Comparison of ENCODE assay signal across 20 cellular contexts in genomic region chr13:20407759-20408158, GRCh38.
"Had no signal": no experiment of that assay in that cellular context is flagged by ENCODE, and none has a peak within 500 bp of the region (broad histone marks: within the 10 kb centered on the region; RNA-seq: fewer than 3 reads in every experiment).

No MANE protein-coding gene starts in this region.

- H3K27ac ChIP-seq: foreskin keratinocyte, thoracic aorta, upper lobe of right lung had no signal

- H3K27me3 Mint-ChIP-seq: activated naive CD8-positive, alpha-beta T cell treated with anti-CD3 and anti-CD28 coated beads, Interleukin-2, amount 50 U/mL, for 24 hours; memory B cell had no signal

- DNase-seq: activated CD4-positive, alpha-beta T cell treated with anti-CD3 and anti-CD28 coated beads for 1 hour; activated gamma-delta T cell; activated naive CD4-positive, alpha-beta T cell treated with anti-CD3 and anti-CD28 coated beads, Interleukin-2, amount 50 U/mL, for 16 hours; activated naive CD8-positive, alpha-beta T cell treated with anti-CD3 and anti-CD28 coated beads, Interleukin-2, amount 50 U/mL, for 24 hours; cerebellar nuclear complex; cortex of kidney; foreskin keratinocyte; left cardiac atrium; mucosa of descending colon; retina; stimulated activated CD4-positive, alpha-beta T cell treated with anti-CD3 and anti-CD28 coated beads, Interleukin-2, amount 100 ng/mL, for 48 hours; stimulated activated CD8-positive, alpha-beta memory T cell treated with anti-CD3 and anti-CD28 coated beads, Interleukin-4, amount 100 ng/mL, for 48 hours; stimulated activated naive CD4-positive, alpha-beta T cell; T-helper 1 cell; T-helper 9 cell; upper lobe of right lung had no signal

- H3K27ac Mint-ChIP-seq: activated naive CD8-positive, alpha-beta T cell treated with anti-CD3 and anti-CD28 coated beads, Interleukin-2, amount 50 U/mL, for 24 hours; memory B cell; progenitor cell of endocrine pancreas had no signal

- H3K4me1 Mint-ChIP-seq: neural crest cell had no signal

- H3K9me3 ChIP-seq: mucosa of descending colon, thoracic aorta, upper lobe of right lung had no signal

- H3K4me3 ChIP-seq: mucosa of descending colon, thoracic aorta, upper lobe of right lung had no signal

- H3K36me3 ChIP-seq: upper lobe of right lung had no signal

- H3K9me3 Mint-ChIP-seq: activated naive CD8-positive, alpha-beta T cell treated with anti-CD3 and anti-CD28 coated beads, Interleukin-2, amount 50 U/mL, for 24 hours; memory B cell; neural crest cell had no signal

- H3K4me3 Mint-ChIP-seq: activated naive CD8-positive, alpha-beta T cell treated with anti-CD3 and anti-CD28 coated beads, Interleukin-2, amount 50 U/mL, for 24 hours; memory B cell; neural crest cell had no signal

- H3K27me3 ChIP-seq: foreskin keratinocyte, upper lobe of right lung had no signal
